Comparison of ENCODE assay signal across 8 cellular contexts in genomic region chr3:55180936-55181535, GRCh38.
DNase-seq lines count a peak whose midpoint lies in the region; ATAC-seq and TF ChIP-seq lines count a peak whose summit lies in the region.

No MANE protein-coding gene starts in this region.

- POLR2A ChIA-PET in activated CD8-positive, alpha-beta T cell treated with anti-CD3 and anti-CD28 coated beads, Interleukin-2, amount 10 ng/mL, durations not matched to agents 7 days and 5 days (lab: Charles Lee) = no interaction called here

- CTCF ChIA-PET in activated CD8-positive, alpha-beta T cell treated with anti-CD3 and anti-CD28 coated beads, Interleukin-2, amount 10 ng/mL, durations not matched to agents 7 days and 5 days (lab: Charles Lee) = interaction anchor here (0.6 to 1.1 kb wide), 4 partner anchors 11 to 1242 kb away, joined by 3 to 6 read pairs (median 4); no protein-coding TSS in a partner anchor

- DNase-seq in NCI-H1417 (lab: John Stamatoyannopoulos, UW) (peak in 2 of 3 experiments; percentile 25 to 26), NCI-H1417 treated with DMSO at 0.1 percent for 48 hours (lab: John Stamatoyannopoulos, UW) (no peak), iris pigment epithelial cell (ENCODE audit: low read depth) (peak; percentile 48), T-helper 9 cell (no peak)
- DNase-seq in activated CD8-positive, alpha-beta T cell treated with anti-CD3 and anti-CD28 coated beads, Interleukin-2, amount 10 ng/mL, durations not matched to agents 7 days and 5 days = peak; percentile 33

- H3K36me3 Mint-ChIP-seq in activated CD8-positive, alpha-beta T cell treated with anti-CD3 and anti-CD28 coated beads, Interleukin-2, amount 10 ng/mL, durations not matched to agents 7 days and 5 days (ENCODE audit: low read depth) = no peaks in the 10 kb centered on the region

- peak; percentile 80 for TF ChIP-seq CTCF in LNCAP (IDR thresholded peaks at IDR 0.05)

- H3K27ac Mint-ChIP-seq in activated CD8-positive, alpha-beta T cell treated with anti-CD3 and anti-CD28 coated beads, Interleukin-2, amount 10 ng/mL, durations not matched to agents 7 days and 5 days = no peak overlapping the region

- ATAC-seq in activated CD8-positive, alpha-beta T cell treated with anti-CD3 and anti-CD28 coated beads, Interleukin-2, amount 10 ng/mL, durations not matched to agents 7 days and 5 days = no peak
- no peak for ATAC-seq in HG03135 (IDR thresholded peaks at IDR 0.05; ENCODE audit: unreplicated experiment)
- no peak for ATAC-seq in HG02623 (IDR thresholded peaks at IDR 0.05; ENCODE audit: unreplicated experiment)

- no peaks in the 10 kb centered on the region for H3K27me3 Mint-ChIP-seq in activated CD8-positive, alpha-beta T cell treated with anti-CD3 and anti-CD28 coated beads, Interleukin-2, amount 10 ng/mL, durations not matched to agents 7 days and 5 days (ENCODE audit: low read depth)

- H3K4me3 Mint-ChIP-seq in activated CD8-positive, alpha-beta T cell treated with anti-CD3 and anti-CD28 coated beads, Interleukin-2, amount 10 ng/mL, durations not matched to agents 7 days and 5 days = no peak overlapping the region

- H3K9me3 Mint-ChIP-seq in activated CD8-positive, alpha-beta T cell treated with anti-CD3 and anti-CD28 coated beads, Interleukin-2, amount 10 ng/mL, durations not matched to agents 7 days and 5 days (ENCODE audit: insufficient read depth) = no peaks in the 10 kb centered on the region

- H3K4me1 Mint-ChIP-seq in activated CD8-positive, alpha-beta T cell treated with anti-CD3 and anti-CD28 coated beads, Interleukin-2, amount 10 ng/mL, durations not matched to agents 7 days and 5 days (ENCODE audit: low read depth) = no peaks in the 10 kb centered on the region

Comparison
In these comparisons a context has a peak if more than half of its experiments do, and no peak if none do; other contexts are left out.
1. DNase-seq: peak in NCI-H1417 (2 of 3), activated CD8-positive, alpha-beta T cell treated with anti-CD3 and anti-CD28 coated beads, Interleukin-2, amount 10 ng/mL, durations not matched to agents 7 days and 5 days (single experiment) and iris pigment epithelial cell (single experiment); none in NCI-H1417 treated with DMSO at 0.1 percent for 48 hours (single experiment) and T-helper 9 cell (single experiment).